ENCODE assay signal across 8 cellular contexts in genomic region chr1:16861832-16862245, GRCh38. TPM values are rescaled to one million over a fixed set of nuclear protein-coding genes. Genes with fewer than 3 reads are reported as not detected.
DNase-seq lines count a peak whose midpoint lies in the region; ATAC-seq lines count a peak whose summit lies in the region.
"Not testable (repeated sequence)": the region's sequence is repeated elsewhere in the genome, so short reads cannot be mapped to it uniquely, and the experiment has no call there.

No MANE protein-coding gene starts in this region.

- peak overlapping the region in 1 of 2 donors; percentile 90 for H3K27ac Mint-ChIP-seq in activated naive CD4-positive, alpha-beta T cell treated with anti-CD3 and anti-CD28 coated beads, Interleukin-2, amount 50 U/mL, for 72 hours

- ATAC-seq in activated naive CD4-positive, alpha-beta T cell treated with anti-CD3 and anti-CD28 coated beads, Interleukin-2, amount 50 U/mL, for 72 hours: peak; percentile 37 to 78

- DNase-seq in DMS53 (lab: John Stamatoyannopoulos, UW) (peak; percentile 80), HS-5 (ENCODE audit: low read depth) (peak; percentile 15), NCI-H748 (lab: John Stamatoyannopoulos, UW; ENCODE audit: unreplicated experiment) (peak; percentile 25), UCSD-AML1 (lab: John Stamatoyannopoulos, UW; ENCODE audit: unreplicated experiment) (peak; percentile 21), ecto neural progenitor cell (ENCODE audit: low spot score) (peak; percentile 71), iris pigment epithelial cell (ENCODE audit: low read depth) (peak; percentile 33)
- not testable (repeated sequence) for DNase-seq in activated naive CD4-positive, alpha-beta T cell treated with anti-CD3 and anti-CD28 coated beads, Interleukin-2, amount 50 U/mL, for 72 hours (ENCODE audit: low spot score in 2 of 2)
- DNase-seq in stimulated activated CD4-positive, alpha-beta T cell treated with anti-CD3 and anti-CD28 coated beads, Interleukin-15, amount 100 ng/mL, for 24 hours: peak; percentile 51

- not testable (repeated sequence) for H3K36me3 Mint-ChIP-seq in activated naive CD4-positive, alpha-beta T cell treated with anti-CD3 and anti-CD28 coated beads, Interleukin-2, amount 50 U/mL, for 72 hours

- not testable (repeated sequence) for H3K9me3 Mint-ChIP-seq in activated naive CD4-positive, alpha-beta T cell treated with anti-CD3 and anti-CD28 coated beads, Interleukin-2, amount 50 U/mL, for 72 hours

RNA-seq across cellular contexts. Expression of gene RNU1-2, which starts 33.9 kb away (rescaled TPM):
- 1,000 to 10,000 TPM; 1,082 to 1,722 TPM for total RNA-seq in activated naive CD4-positive, alpha-beta T cell treated with anti-CD3 and anti-CD28 coated beads, Interleukin-2, amount 50 U/mL, for 72 hours

RNA-seq across cellular contexts. Expression of gene CROCC, which starts 59.9 kb away (rescaled TPM):
- total RNA-seq in activated naive CD4-positive, alpha-beta T cell treated with anti-CD3 and anti-CD28 coated beads, Interleukin-2, amount 50 U/mL, for 72 hours: 10 to 100 TPM; 28.4 to 35.5 TPM
